Comparison of ENCODE assay signal across 28 cellular contexts in genomic region chr15:56385908-56386307, GRCh38.
"Had no signal": no experiment of that assay in that cellular context is flagged by ENCODE, and none has a peak within 500 bp of the region (broad histone marks: within the 10 kb centered on the region; RNA-seq: fewer than 3 reads in every experiment).

No MANE protein-coding gene starts in this region.

- H3K27ac ChIP-seq: colonic mucosa, coronary artery, dorsolateral prefrontal cortex, epithelial cell of prostate, esophagus muscularis mucosa, esophagus squamous epithelium, foreskin keratinocyte, gastrocnemius medialis, gastroesophageal sphincter, heart left ventricle, heart right ventricle had no signal

- H3K9me3 ChIP-seq: colonic mucosa, esophagus muscularis mucosa, esophagus squamous epithelium, gastrocnemius medialis, gastroesophageal sphincter had no signal

- ATAC-seq: effector memory CD8-positive, alpha-beta T cell; esophagus mucosa; foreskin keratinocyte; gastrocnemius medialis; gastroesophageal sphincter; heart left ventricle; heart right ventricle had no signal

- H3K4me3 ChIP-seq: colonic mucosa, coronary artery, dorsolateral prefrontal cortex, esophagus muscularis mucosa, esophagus squamous epithelium, gastrocnemius medialis, gastroesophageal sphincter, heart left ventricle, heart right ventricle had no signal

- H3K4me1 ChIP-seq: colonic mucosa, esophagus muscularis mucosa, esophagus squamous epithelium, foreskin keratinocyte, gastrocnemius medialis, gastroesophageal sphincter, heart left ventricle, heart right ventricle had no signal

- H3K36me3 ChIP-seq: colonic mucosa, esophagus muscularis mucosa, esophagus squamous epithelium, gastrocnemius medialis, gastroesophageal sphincter, heart left ventricle, heart right ventricle had no signal

- FAIRE-seq: colon, endometrium, endothelial cell of umbilical vein, frontal cortex had no signal

- DNase-seq: colonic mucosa; cortex of kidney; dermis blood vessel endothelial cell; dorsolateral prefrontal cortex; effector CD4-positive, alpha-beta T cell; effector CD8-positive, alpha-beta T cell; effector memory CD4-positive, alpha-beta T cell; effector memory CD8-positive, alpha-beta T cell; endodermal cell; erythroblast; esophagus squamous epithelium; foreskin fibroblast; foreskin keratinocyte; foreskin melanocyte; gastrocnemius medialis; glutamatergic neuron; head of caudate nucleus; heart left ventricle; heart right ventricle had no signal

- H3K27me3 ChIP-seq: colonic mucosa, dorsolateral prefrontal cortex, esophagus muscularis mucosa, esophagus squamous epithelium, foreskin keratinocyte, gastrocnemius medialis, gastroesophageal sphincter, heart left ventricle, heart right ventricle had no signal
